In genomic region chr13:46893221-46893620, GRCh38 we compare ENCODE assay signal across 15 cellular contexts. TPM values are rescaled to one million over a fixed set of nuclear protein-coding genes. Genes with fewer than 3 reads are reported as not detected.
A peak's percentile ranks its signal among the peaks of the same experiment; 100 is the strongest.
DNase-seq lines count a peak whose midpoint lies in the region; ATAC-seq, FAIRE-seq and TF ChIP-seq lines count a peak whose summit lies in the region.
"Had no signal": no experiment of that assay in that cellular context is flagged by ENCODE, and none has a peak within 500 bp of the region (broad histone marks: within the 10 kb centered on the region; RNA-seq: fewer than 3 reads in every experiment).

No MANE protein-coding gene starts in this region.

- DNase-seq in activated CD4-positive, alpha-beta T cell treated with anti-CD3 and anti-CD28 coated beads, Interleukin-2, amount 10 ng/mL, durations not matched to agents 24 days and 14 days, result no peak
- DNase-seq in activated CD4-positive, alpha-beta T cell treated with anti-CD3 and anti-CD28 coated beads, Interleukin-2, amount 50 U/mL, for 48 hours, result no peak
- DNase-seq in astrocyte (ENCODE audit: low read depth) (no peak), thoracic aorta (ENCODE audit: low spot score) (no peak), cortex of kidney (lab: John Stamatoyannopoulos, UW) (no peak), GM10266 (ENCODE audit: extremely low spot score) (no peak)
- DNase-seq: activated CD4-positive, CD25-positive, alpha-beta regulatory T cell treated with anti-CD3 and anti-CD28 coated beads, Interleukin-2, amount 50 U/mL, for 72 hours; activated naive CD4-positive, alpha-beta T cell treated with anti-CD3 and anti-CD28 coated beads, Interleukin-2, amount 50 U/mL, for 16 hours; Karpas-422; NCI-H2171; stimulated activated CD4-positive, alpha-beta T cell treated with anti-CD3 and anti-CD28 coated beads, Interleukin-4, amount 100 ng/mL, for 24 hours had no signal

- H3K36me3 Mint-ChIP-seq in activated CD4-positive, alpha-beta T cell treated with anti-CD3 and anti-CD28 coated beads, Interleukin-2, amount 10 ng/mL, durations not matched to agents 24 days and 14 days (ENCODE audit: low read depth), result no peaks in the 10 kb centered on the region
- no peaks in the 10 kb centered on the region for H3K36me3 Mint-ChIP-seq in astrocyte (ENCODE audit: low read depth, unreplicated experiment)

- H3K9me3 ChIP-seq in astrocyte (ENCODE audit: insufficient read depth, low read depth, low read length) (no peaks in the 10 kb centered on the region), muscle layer of duodenum (ENCODE audit: control insufficient read depth in 1 of 2, low read length in 2 of 2) (no peaks in the 10 kb centered on the region), thoracic aorta (no peaks in the 10 kb centered on the region)

- no peak for ATAC-seq in thoracic aorta (ENCODE audit: insufficient number of reproducible peaks, low FRiP score, low read depth)
- no peak for ATAC-seq in GM18498 (IDR thresholded peaks at IDR 0.05; ENCODE audit: unreplicated experiment)

- no peak overlapping the region for H3K27ac Mint-ChIP-seq in activated CD4-positive, alpha-beta T cell treated with anti-CD3 and anti-CD28 coated beads, Interleukin-2, amount 10 ng/mL, durations not matched to agents 24 days and 14 days
- no peak overlapping the region for H3K27ac Mint-ChIP-seq in astrocyte (ENCODE audit: unreplicated experiment)

- H3K4me3 ChIP-seq in astrocyte (ENCODE audit: insufficient read depth, low read depth, low read length) (no peak overlapping the region), muscle layer of duodenum (ENCODE audit: low read depth in 1 of 2, low read length in 2 of 2) (peak overlapping the region; percentile 78 to 87), thoracic aorta (peak overlapping the region; percentile 81)

- no peak overlapping the region for H3K9ac ChIP-seq in astrocyte (ENCODE audit: low read length)

- H2AFZ ChIP-seq in astrocyte (ENCODE audit: low read depth, low read length), result no peak overlapping the region

- no peaks in the 10 kb centered on the region for H3K9me3 Mint-ChIP-seq in activated CD4-positive, alpha-beta T cell treated with anti-CD3 and anti-CD28 coated beads, Interleukin-2, amount 10 ng/mL, durations not matched to agents 24 days and 14 days
- peaks cover 4% of the 10 kb centered on the region for H3K9me3 Mint-ChIP-seq in astrocyte (ENCODE audit: unreplicated experiment)

- H4K20me1 ChIP-seq in astrocyte (ENCODE audit: insufficient read depth, low read length), result no peaks in the 10 kb centered on the region

- H3K4me1 ChIP-seq in astrocyte (ENCODE audit: insufficient read depth, low read length) (peaks cover 5% of the 10 kb centered on the region), muscle layer of duodenum (ENCODE audit: control insufficient read depth in 1 of 2, insufficient read depth in 2 of 2, low read length in 2 of 2) (peaks cover 0 to 3% of the 10 kb centered on the region in 2 donors), thoracic aorta (ENCODE audit: control insufficient read depth in 1 of 2, low read depth in 2 of 2) (peaks cover 0 to 18% of the 10 kb centered on the region in 2 donors)

- H3K27me3 ChIP-seq in astrocyte (ENCODE audit: insufficient read depth, low read length) (peaks cover 22% of the 10 kb centered on the region), muscle layer of duodenum (ENCODE audit: low read depth, low read length) (no peaks in the 10 kb centered on the region), thoracic aorta (replicated peaks; ENCODE audit: insufficient read depth) (no peaks in the 10 kb centered on the region)

- no peak for FAIRE-seq in astrocyte (lab: Jason Lieb, UNC)
- FAIRE-seq: endometrium, H1 had no signal

- intact Hi-C loops in activated CD4-positive, alpha-beta T cell treated with anti-CD3 and anti-CD28 coated beads, Interleukin-2, amount 10 ng/mL, durations not matched to agents 24 days and 14 days (cut with micrococcal nuclease), result no loop called here

- H3K27me3 Mint-ChIP-seq in activated CD4-positive, alpha-beta T cell treated with anti-CD3 and anti-CD28 coated beads, Interleukin-2, amount 10 ng/mL, durations not matched to agents 24 days and 14 days, result peaks cover 73% of the 10 kb centered on the region
- peaks cover 28% of the 10 kb centered on the region for H3K27me3 Mint-ChIP-seq in astrocyte (ENCODE audit: low read depth, unreplicated experiment)

- H3K27ac ChIP-seq in astrocyte (ENCODE audit: low read depth, low read length), result no peak overlapping the region
- no peak overlapping the region for H3K27ac ChIP-seq in muscle layer of duodenum (ENCODE audit: low read length)
- H3K27ac ChIP-seq in thoracic aorta, result no peak overlapping the region

- peak overlapping the region; percentile 79 for H3K4me3 Mint-ChIP-seq in activated CD4-positive, alpha-beta T cell treated with anti-CD3 and anti-CD28 coated beads, Interleukin-2, amount 10 ng/mL, durations not matched to agents 24 days and 14 days
- no peak overlapping the region for H3K4me3 Mint-ChIP-seq in astrocyte (ENCODE audit: unreplicated experiment)

- no peaks in the 10 kb centered on the region for H3K79me2 ChIP-seq in astrocyte (ENCODE audit: insufficient read depth, low read length)

- peak overlapping the region; percentile 92 for H3K4me2 ChIP-seq in astrocyte (ENCODE audit: low read length)

- H3K4me1 Mint-ChIP-seq in activated CD4-positive, alpha-beta T cell treated with anti-CD3 and anti-CD28 coated beads, Interleukin-2, amount 10 ng/mL, durations not matched to agents 24 days and 14 days, result peaks cover 7% of the 10 kb centered on the region
- H3K4me1 Mint-ChIP-seq in astrocyte (ENCODE audit: low read depth, unreplicated experiment), result peaks cover 11% of the 10 kb centered on the region

- TF ChIP-seq CTCF in astrocyte (IDR thresholded peaks at IDR 0.05; ENCODE audit: insufficient read depth, low read depth, low read length) (no peak), thoracic aorta (IDR thresholded peaks at IDR 0.05) (no peak), GM10266 (IDR thresholded peaks at IDR 0.05; ENCODE audit: control insufficient read depth, insufficient read depth, low read depth, missing control alignments) (no peak)

- H3K36me3 ChIP-seq in astrocyte (ENCODE audit: insufficient read depth, low read length) (no peaks in the 10 kb centered on the region), muscle layer of duodenum (ENCODE audit: control insufficient read depth in 1 of 2, insufficient read depth in 2 of 2, low read length in 2 of 2) (no peaks in the 10 kb centered on the region), thoracic aorta (no peaks in the 10 kb centered on the region)

RNA-seq across cellular contexts. Expression of gene HTR2A, which starts 3.6 kb away (rescaled TPM):
- total RNA-seq in activated CD4-positive, alpha-beta T cell treated with anti-CD3 and anti-CD28 coated beads, Interleukin-2, amount 10 ng/mL, durations not matched to agents 24 days and 14 days, result not detected in 2 replicates
- total RNA-seq in astrocyte (not detected in 2 replicates), thoracic aorta (1 to 10 TPM; 1.4 to 2.6 TPM)
- total RNA-seq: H1 had no signal
